ENCODE assay signal across 1 cellular context in genomic region chr1:200376521-200376920, GRCh38.
TF ChIP-seq lines count a peak whose summit lies in the region.

No MANE protein-coding gene starts in this region.

TF ChIP-seq in HEK293, 187 proteins besides CTCF, POLR2A, EP300 and RAD21 (continued from another document and continues in another):
- TF ChIP-seq TSHZ1 (tag by site-specific recombination; IDR thresholded peaks at IDR 0.05; ENCODE audit: borderline replicate concordance) (no peak), ZNF518A (tag by site-specific recombination; conservative IDR thresholded peaks at IDR 0.05; ENCODE audit: low read depth) (0 out of 2 replicates have a peak, but pooled peaks have one; percentile 22), ZBTB10 (tag by site-specific recombination; IDR thresholded peaks at IDR 0.05) (no peak), ZNF138 (tag by site-specific recombination; IDR thresholded peaks at IDR 0.05; ENCODE audit: borderline replicate concordance) (no peak), GLI4 (tag by site-specific recombination; IDR thresholded peaks at IDR 0.05) (no peak), ZNF560 (tag by site-specific recombination; IDR thresholded peaks at IDR 0.05; ENCODE audit: borderline replicate concordance) (no peak), ZNF777 (tag by site-specific recombination; IDR thresholded peaks at IDR 0.05; ENCODE audit: borderline replicate concordance) (no peak), ZIC2 (tag by site-specific recombination; IDR thresholded peaks at IDR 0.05) (no peak), ELK4 (IDR thresholded peaks at IDR 0.05; ENCODE audit: borderline replicate concordance, low read depth, low read length) (no peak), KLF8 (tag by site-specific recombination; IDR thresholded peaks at IDR 0.05) (no peak; the same call in 1 of the 2 replicates), ZNF280C (tag by site-specific recombination; IDR thresholded peaks at IDR 0.05) (no peak), ZNF16 (tag by site-specific recombination; IDR thresholded peaks at IDR 0.05; ENCODE audit: low read depth) (no peak), ZNF488 (tag by site-specific recombination; IDR thresholded peaks at IDR 0.05) (no peak), ZNF529 (tag by site-specific recombination; IDR thresholded peaks at IDR 0.05; ENCODE audit: insufficient replicate concordance) (no peak), ZNF830 (tag by site-specific recombination; IDR thresholded peaks at IDR 0.05; ENCODE audit: low read depth) (no peak), ZNF221 (tag by site-specific recombination; IDR thresholded peaks at IDR 0.05; ENCODE audit: borderline replicate concordance) (no peak), ZNF639 (tag by site-specific recombination; IDR thresholded peaks at IDR 0.05) (peak; percentile 56; the same call in 1 of the 2 replicates), ZNF23 (tag by site-specific recombination; IDR thresholded peaks at IDR 0.05; ENCODE audit: borderline replicate concordance) (no peak), YY1 (tag by site-specific recombination; IDR thresholded peaks at IDR 0.05) (no peak), REST (tag by site-specific recombination; IDR thresholded peaks at IDR 0.05) (no peak), KLF9 (tag by site-specific recombination; IDR thresholded peaks at IDR 0.05; ENCODE audit: low read depth) (no peak), ZNF324 (tag by site-specific recombination; IDR thresholded peaks at IDR 0.05) (no peak), ZNF610 (tag by site-specific recombination; IDR thresholded peaks at IDR 0.05; ENCODE audit: borderline replicate concordance) (no peak), ZNF585B (tag by site-specific recombination; IDR thresholded peaks at IDR 0.05) (no peak), MYNN (tag by site-specific recombination; IDR thresholded peaks at IDR 0.05; ENCODE audit: borderline replicate concordance) (no peak), ZNF354C (tag by site-specific recombination; IDR thresholded peaks at IDR 0.05; ENCODE audit: borderline replicate concordance, low read depth) (no peak), ZNF76 (tag by site-specific recombination; IDR thresholded peaks at IDR 0.05; ENCODE audit: borderline replicate concordance, low read depth) (no peak), ZNF623 (tag by site-specific recombination; IDR thresholded peaks at IDR 0.05) (peak; percentile 97), ZNF248 (tag by site-specific recombination; IDR thresholded peaks at IDR 0.05) (no peak), ZNF26 (tag by site-specific recombination; IDR thresholded peaks at IDR 0.05) (no peak), ZNF433 (tag by site-specific recombination; IDR thresholded peaks at IDR 0.05; ENCODE audit: low read depth) (no peak), ZNF48 (tag by site-specific recombination; IDR thresholded peaks at IDR 0.05) (no peak), ZNF501 (tag by site-specific recombination; IDR thresholded peaks at IDR 0.05) (0 out of 2 replicates have a peak, but pooled peaks have one; percentile 32)
